In the genomic region with DNA sequence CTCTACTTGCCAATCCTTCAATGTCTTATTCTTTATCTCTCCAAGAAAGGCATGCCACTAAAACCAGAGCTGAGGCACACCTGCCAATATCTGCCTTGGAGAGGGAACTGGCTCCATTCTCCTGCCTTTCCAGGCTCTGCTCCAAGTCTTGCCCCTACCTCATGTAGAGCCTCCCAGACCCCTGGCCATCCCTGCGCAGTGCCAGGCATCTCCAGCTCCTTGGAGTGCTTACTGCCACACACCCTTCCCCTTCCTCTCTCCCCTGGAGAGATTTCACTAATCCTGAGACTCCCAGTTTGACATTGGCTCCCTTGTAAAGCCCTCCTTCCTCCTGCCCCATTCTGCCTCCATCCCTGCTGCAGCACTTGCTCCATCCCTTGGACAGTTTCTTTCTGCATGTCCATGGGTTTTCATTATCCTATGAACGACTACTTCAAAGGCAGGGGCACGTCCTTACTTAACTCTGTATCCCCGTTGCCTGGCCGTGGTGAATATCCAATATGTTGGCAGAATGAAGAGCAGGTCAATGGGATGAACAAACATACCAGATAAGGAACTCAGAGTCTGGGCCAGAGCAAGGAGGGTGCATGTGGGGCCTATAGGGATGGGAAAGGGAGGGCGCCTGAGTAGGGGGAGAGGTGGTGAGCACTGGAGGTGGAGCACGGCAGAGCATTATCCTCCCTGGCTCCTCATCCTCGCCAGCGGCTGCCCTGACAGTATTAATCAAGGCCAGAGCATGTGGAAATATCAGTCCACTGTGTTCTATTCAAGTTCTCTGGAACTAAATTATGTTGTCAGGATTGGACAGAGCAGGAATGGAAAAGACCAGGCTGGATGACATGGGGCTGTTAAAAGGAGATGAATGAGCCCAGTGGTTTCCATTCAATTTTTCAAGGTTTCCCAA, we compare ENCODE assay signal across 27 cellular contexts.
"Had no signal": no experiment of that assay in that cellular context is flagged by ENCODE, and none has a peak within 500 bp of the region (broad histone marks: within the 10 kb centered on the region; RNA-seq: fewer than 3 reads in every experiment).

No MANE protein-coding gene starts in this region.

- H3K4me1 Mint-ChIP-seq: stimulated activated naive CD8-positive, alpha-beta T cell treated with anti-CD3 and anti-CD28 coated beads, Interleukin-15, amount 100 ng/mL, for 72 hours had no signal

- H3K27me3 Mint-ChIP-seq: stimulated activated naive CD8-positive, alpha-beta T cell treated with anti-CD3 and anti-CD28 coated beads, Interleukin-15, amount 100 ng/mL, for 72 hours had no signal

- H3K4me3 Mint-ChIP-seq: naive thymus-derived CD8-positive, alpha-beta T cell; neural crest cell; stimulated activated naive CD8-positive, alpha-beta T cell treated with anti-CD3 and anti-CD28 coated beads, Interleukin-15, amount 100 ng/mL, for 72 hours had no signal

- H3K9me3 ChIP-seq: colonic mucosa, esophagus muscularis mucosa, gastroesophageal sphincter, left ventricle myocardium inferior, lower lobe of right lung, psoas muscle, suprapubic skin, transverse colon, upper lobe of right lung, uterus had no signal

- H3K4me1 ChIP-seq: colonic mucosa, foreskin keratinocyte, left ventricle myocardium inferior, psoas muscle, uterus had no signal

- H2AFZ ChIP-seq: hepatocyte had no signal

- H3K27ac Mint-ChIP-seq: naive thymus-derived CD8-positive, alpha-beta T cell; stimulated activated naive CD8-positive, alpha-beta T cell treated with anti-CD3 and anti-CD28 coated beads, Interleukin-15, amount 100 ng/mL, for 72 hours had no signal

- H3K79me2 ChIP-seq: hepatocyte had no signal

- H3K36me3 ChIP-seq: colonic mucosa, esophagus muscularis mucosa, gastroesophageal sphincter, heart left ventricle, left ventricle myocardium inferior, lower lobe of right lung, suprapubic skin, transverse colon, upper lobe of right lung, uterus had no signal

- DNase-seq: colonic mucosa; dermis blood vessel endothelial cell; effector memory CD4-positive, alpha-beta T cell; foreskin keratinocyte; heart left ventricle; kidney; left ventricle myocardium inferior; lower lobe of right lung; naive thymus-derived CD8-positive, alpha-beta T cell; psoas muscle; stimulated activated CD4-positive, alpha-beta T cell treated with anti-CD3 and anti-CD28 coated beads, Interleukin-12 subunit alpha, Interleukin-12 subunit beta, amount 100 ng/mL, for 4 hours; stimulated activated CD4-positive, alpha-beta T cell treated with anti-CD3 and anti-CD28 coated beads, Interleukin-1b, Interleukin-23, amount 100 ng/mL, for 48 hours; stimulated activated CD4-positive, alpha-beta T cell treated with anti-CD3 and anti-CD28 coated beads, Interleukin-4, amount 100 ng/mL, for 1 hour; stimulated activated CD8-positive, alpha-beta memory T cell treated with anti-CD3 and anti-CD28 coated beads, Interleukin-4, amount 100 ng/mL, for 48 hours; stimulated activated naive CD4-positive, alpha-beta T cell; stimulated activated naive CD8-positive, alpha-beta T cell treated with anti-CD3 and anti-CD28 coated beads, Interleukin-15, amount 100 ng/mL, for 72 hours; transverse colon; upper lobe of right lung; uterus had no signal

- H3K9me3 Mint-ChIP-seq: neural crest cell; stimulated activated naive CD8-positive, alpha-beta T cell treated with anti-CD3 and anti-CD28 coated beads, Interleukin-15, amount 100 ng/mL, for 72 hours had no signal

- H3K27ac ChIP-seq: colonic mucosa, esophagus muscularis mucosa, foreskin keratinocyte, gastroesophageal sphincter, heart left ventricle, hepatocyte, left ventricle myocardium inferior, lower lobe of right lung, psoas muscle, suprapubic skin, transverse colon, upper lobe of right lung, uterus had no signal

- H3K27me3 ChIP-seq: colonic mucosa, esophagus muscularis mucosa, gastroesophageal sphincter, heart left ventricle, hepatocyte, suprapubic skin, transverse colon, upper lobe of right lung, uterus had no signal

- ATAC-seq: foreskin keratinocyte; gastroesophageal sphincter; lower lobe of right lung; naive thymus-derived CD8-positive, alpha-beta T cell; psoas muscle; sciatic nerve; stimulated activated naive CD8-positive, alpha-beta T cell treated with anti-CD3 and anti-CD28 coated beads, Interleukin-15, amount 100 ng/mL, for 72 hours; upper lobe of right lung had no signal

- H3K4me3 ChIP-seq: colonic mucosa, esophagus muscularis mucosa, gastroesophageal sphincter, heart left ventricle, hepatocyte, left ventricle myocardium inferior, lower lobe of right lung, psoas muscle, smooth muscle cell, suprapubic skin, transverse colon, upper lobe of right lung, uterus had no signal

- H3K36me3 Mint-ChIP-seq: naive thymus-derived CD8-positive, alpha-beta T cell had no signal

- FAIRE-seq: endothelial cell of umbilical vein, kidney had no signal

- H3K4me2 ChIP-seq: hepatocyte, smooth muscle cell had no signal
